Comparison of ENCODE assay signal across 26 cellular contexts in genomic region chr5:154402611-154403010, GRCh38.
"Had no signal": no experiment of that assay in that cellular context is flagged by ENCODE, and none has a peak within 500 bp of the region (broad histone marks: within the 10 kb centered on the region; RNA-seq: fewer than 3 reads in every experiment).

No MANE protein-coding gene starts in this region.

- H3K27me3 ChIP-seq: dorsolateral prefrontal cortex, gastrocnemius medialis, heart right ventricle, neutrophil, pancreas, stomach, transverse colon had no signal

- H3K9me3 Mint-ChIP-seq: memory B cell; mesothelial cell of epicardium; naive thymus-derived CD4-positive, alpha-beta T cell; nephron progenitor cell; stimulated activated memory B cell treated with anti-CD40 and anti-IgM and Interleukin-4, amounts not matched to agents 10 μg/mL and 1 μg/mL and 100 μg/mL, for 72 hours had no signal

- H3K4me3 ChIP-seq: dorsolateral prefrontal cortex, gastrocnemius medialis, heart right ventricle, left ventricle myocardium inferior, lower lobe of right lung, pancreas, stomach, thoracic aorta, transverse colon had no signal

- H3K36me3 ChIP-seq: gastrocnemius medialis, left ventricle myocardium inferior, pancreas, thoracic aorta, transverse colon had no signal

- H3K27ac ChIP-seq: dorsolateral prefrontal cortex, gastrocnemius medialis, heart right ventricle, left ventricle myocardium inferior, lower lobe of right lung, neutrophil, pancreas, stomach, thoracic aorta, transverse colon had no signal

- H3K27me3 Mint-ChIP-seq: memory B cell; naive thymus-derived CD4-positive, alpha-beta T cell; stimulated activated memory B cell treated with anti-CD40 and anti-IgM and Interleukin-4, amounts not matched to agents 10 μg/mL and 1 μg/mL and 100 μg/mL, for 72 hours had no signal

- H3K9me3 ChIP-seq: gastrocnemius medialis, heart right ventricle, left ventricle myocardium inferior, lower lobe of right lung, neutrophil, pancreas, stomach, thoracic aorta, transverse colon had no signal

- H3K4me3 Mint-ChIP-seq: memory B cell; mesothelial cell of epicardium; naive thymus-derived CD4-positive, alpha-beta T cell; nephron progenitor cell; stimulated activated memory B cell treated with anti-CD40 and anti-IgM and Interleukin-4, amounts not matched to agents 10 μg/mL and 1 μg/mL and 100 μg/mL, for 72 hours had no signal

- H3K27ac Mint-ChIP-seq: memory B cell; mesothelial cell of epicardium; nephron progenitor cell; progenitor cell of endocrine pancreas; stimulated activated memory B cell treated with anti-CD40 and anti-IgM and Interleukin-4, amounts not matched to agents 10 μg/mL and 1 μg/mL and 100 μg/mL, for 72 hours had no signal

- ATAC-seq: esophagus mucosa; gastrocnemius medialis; heart right ventricle; lower lobe of right lung; naive thymus-derived CD4-positive, alpha-beta T cell; pancreas; right cardiac atrium had no signal

- H3K36me3 Mint-ChIP-seq: mesothelial cell of epicardium; naive thymus-derived CD4-positive, alpha-beta T cell had no signal

- DNase-seq: cortex of kidney; dorsolateral prefrontal cortex; effector CD8-positive, alpha-beta T cell; gastrocnemius medialis; heart right ventricle; hypothalamus; kidney glomerular epithelial cell; left ventricle myocardium inferior; lower lobe of right lung; naive thymus-derived CD4-positive, alpha-beta T cell; nephron progenitor cell; pancreas; right cardiac atrium; small intestine; stimulated activated CD4-positive, alpha-beta T cell treated with anti-CD3 and anti-CD28 coated beads, Interleukin-4, amount 100 ng/mL, for 1 hour; stimulated activated CD8-positive, alpha-beta memory T cell treated with anti-CD3 and anti-CD28 coated beads, Interleukin-4, amount 100 ng/mL, for 48 hours; stomach; substantia nigra; transverse colon had no signal
